In genomic region chr17:19384723-19385391, GRCh38 we compare ENCODE assay signal across 1 cellular context.
TF ChIP-seq lines count a peak whose summit lies in the region.

No MANE protein-coding gene starts in this region.

TF ChIP-seq in H1, 55 proteins besides CTCF, POLR2A, EP300 and RAD21:
- no peak for TF ChIP-seq YY1 (IDR thresholded peaks at IDR 0.05; ENCODE audit: low read depth, low read length)
- no peak for TF ChIP-seq GTF2F1 (IDR thresholded peaks at IDR 0.05; ENCODE audit: borderline replicate concordance, low read depth, low read length)
- TF ChIP-seq SIX5 (IDR thresholded peaks at IDR 0.05; ENCODE audit: low read depth, low read length): no peak
- no peak for TF ChIP-seq MAFK (IDR thresholded peaks at IDR 0.05; ENCODE audit: low read depth, low read length)
- no peak for TF ChIP-seq KDM5A (IDR thresholded peaks at IDR 0.05; ENCODE audit: low read length)
- no peak for TF ChIP-seq GABPA (IDR thresholded peaks at IDR 0.05; ENCODE audit: borderline replicate concordance, insufficient read depth, low read length)
- no peak for TF ChIP-seq JUND (IDR thresholded peaks at IDR 0.05; ENCODE audit: low read length)
- no peak for TF ChIP-seq CEBPB (IDR thresholded peaks at IDR 0.05; ENCODE audit: low read depth, low read length)
- TF ChIP-seq TBP (IDR thresholded peaks at IDR 0.05; ENCODE audit: low read depth, low read length): no peak
- no peak for TF ChIP-seq CBX8 (IDR thresholded peaks at IDR 0.05; ENCODE audit: borderline replicate concordance, low read depth, low read length)
- no peak for TF ChIP-seq RBBP5 (IDR thresholded peaks at IDR 0.05; ENCODE audit: borderline replicate concordance, low read depth, low read length)
- no peak for TF ChIP-seq POLR2AphosphoS5 (IDR thresholded peaks at IDR 0.05; ENCODE audit: low read depth, low read length)
- TF ChIP-seq NRF1 (IDR thresholded peaks at IDR 0.05; ENCODE audit: low read depth, low read length): no peak
- TF ChIP-seq RXRA (IDR thresholded peaks at IDR 0.05; ENCODE audit: insufficient read depth, low read depth, low read length): no peak
- no peak for TF ChIP-seq JUN (IDR thresholded peaks at IDR 0.05; ENCODE audit: low read depth, low read length)
- no peak for TF ChIP-seq CTBP2 (IDR thresholded peaks at IDR 0.05; ENCODE audit: borderline replicate concordance, insufficient read depth, insufficient read length, low read length)
- TF ChIP-seq SIRT6 (IDR thresholded peaks at IDR 0.05; ENCODE audit: low read length): no peak
- TF ChIP-seq FOSL1 (IDR thresholded peaks at IDR 0.05; ENCODE audit: insufficient read depth, low read depth, low read length): no peak
